ENCODE assay signal across 12 cellular contexts in the genomic region with DNA sequence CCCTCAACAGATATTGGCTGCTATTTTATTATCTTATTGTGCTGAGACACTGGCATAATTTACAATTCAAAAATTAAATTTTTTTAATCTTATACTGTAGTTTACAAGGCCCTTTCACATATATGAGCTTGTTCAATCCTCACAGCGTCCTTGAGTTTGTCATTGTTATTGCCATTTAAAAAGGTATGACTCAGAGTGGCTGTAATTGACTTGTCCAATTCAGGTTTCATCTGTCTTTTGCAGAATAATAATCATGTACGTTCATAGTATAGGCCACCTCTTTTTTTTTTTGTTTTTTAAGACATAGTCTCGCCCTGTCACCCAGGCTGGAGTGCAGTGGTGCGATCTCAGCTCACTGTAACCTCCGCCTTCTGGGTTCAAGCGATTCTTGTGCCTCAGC. TPM values are rescaled to one million over a fixed set of nuclear protein-coding genes. Genes with fewer than 3 reads are reported as not detected.
DNase-seq lines count a peak whose midpoint lies in the region; ATAC-seq lines count a peak whose summit lies in the region.
"Had no signal": no experiment of that assay in that cellular context is flagged by ENCODE, and none has a peak within 500 bp of the region (broad histone marks: within the 10 kb centered on the region; RNA-seq: fewer than 3 reads in every experiment).

No MANE protein-coding gene starts in this region.

- no peaks in the 10 kb centered on the region for H3K27me3 Mint-ChIP-seq in activated naive CD4-positive, alpha-beta T cell treated with anti-CD3 and anti-CD28 coated beads, Interleukin-2, amount 50 U/mL, for 24 hours
- no peaks in the 10 kb centered on the region for H3K27me3 Mint-ChIP-seq in T-helper 17 cell
- H3K27me3 Mint-ChIP-seq in stimulated activated memory B cell treated with anti-CD40 and anti-IgM and Interleukin-4, amounts not matched to agents 10 μg/mL and 1 μg/mL and 100 μg/mL, for 72 hours = no peaks in the 10 kb centered on the region

- no peak for ATAC-seq in T-helper 17 cell
- ATAC-seq in stimulated activated memory B cell treated with anti-CD40 and anti-IgM and Interleukin-4, amounts not matched to agents 10 μg/mL and 1 μg/mL and 100 μg/mL, for 72 hours = no peak
- ATAC-seq in HG03439 (IDR thresholded peaks at IDR 0.05; ENCODE audit: unreplicated experiment) = no peak

- intact Hi-C loops in head of caudate nucleus (cut with DNase I) = no loop called here

- peak overlapping the region; percentile 79 for H3K27ac Mint-ChIP-seq in activated naive CD4-positive, alpha-beta T cell treated with anti-CD3 and anti-CD28 coated beads, Interleukin-2, amount 50 U/mL, for 24 hours
- peak overlapping the region; percentile 89 for H3K27ac Mint-ChIP-seq in T-helper 17 cell
- H3K27ac Mint-ChIP-seq in stimulated activated memory B cell treated with anti-CD40 and anti-IgM and Interleukin-4, amounts not matched to agents 10 μg/mL and 1 μg/mL and 100 μg/mL, for 72 hours = peak overlapping the region; percentile 87

- DNase-seq in activated naive CD4-positive, alpha-beta T cell treated with anti-CD3 and anti-CD28 coated beads, Interleukin-2, amount 50 U/mL, for 16 hours = no peak
- no peak for DNase-seq in T-helper 17 cell
- peak; percentile 42 for DNase-seq in kidney tubule cell (ENCODE audit: low spot score)
- no peak for DNase-seq in head of caudate nucleus
- no peak for DNase-seq in dedifferentiated amniotic fluid mesenchymal stem cell (ENCODE audit: extremely low spot score)
- DNase-seq: midbrain; stimulated activated CD8-positive, alpha-beta memory T cell treated with anti-CD3 and anti-CD28 coated beads, Interleukin-4, amount 100 ng/mL, for 48 hours had no signal

- peak overlapping the region; percentile 58 for H3K4me3 Mint-ChIP-seq in activated naive CD4-positive, alpha-beta T cell treated with anti-CD3 and anti-CD28 coated beads, Interleukin-2, amount 50 U/mL, for 24 hours
- H3K4me3 Mint-ChIP-seq in T-helper 17 cell = peak overlapping the region; percentile 81
- no peak overlapping the region for H3K4me3 Mint-ChIP-seq in stimulated activated memory B cell treated with anti-CD40 and anti-IgM and Interleukin-4, amounts not matched to agents 10 μg/mL and 1 μg/mL and 100 μg/mL, for 72 hours

- H3K9me3 ChIP-seq in T-helper 17 cell (ENCODE audit: control insufficient read depth, low read length, poor library complexity, severe bottlenecking) = no peaks in the 10 kb centered on the region
- H3K9me3 ChIP-seq: vagina had no signal

- H3K9me3 Mint-ChIP-seq in activated naive CD4-positive, alpha-beta T cell treated with anti-CD3 and anti-CD28 coated beads, Interleukin-2, amount 50 U/mL, for 24 hours = no peaks in the 10 kb centered on the region
- no peaks in the 10 kb centered on the region for H3K9me3 Mint-ChIP-seq in stimulated activated memory B cell treated with anti-CD40 and anti-IgM and Interleukin-4, amounts not matched to agents 10 μg/mL and 1 μg/mL and 100 μg/mL, for 72 hours
- H3K9me3 Mint-ChIP-seq: IgD-negative memory B cell had no signal

- peaks cover 68% of the 10 kb centered on the region for H3K4me1 Mint-ChIP-seq in activated naive CD4-positive, alpha-beta T cell treated with anti-CD3 and anti-CD28 coated beads, Interleukin-2, amount 50 U/mL, for 24 hours
- peaks cover 26% of the 10 kb centered on the region for H3K4me1 Mint-ChIP-seq in T-helper 17 cell
- H3K4me1 Mint-ChIP-seq in stimulated activated memory B cell treated with anti-CD40 and anti-IgM and Interleukin-4, amounts not matched to agents 10 μg/mL and 1 μg/mL and 100 μg/mL, for 72 hours = peaks cover 66% of the 10 kb centered on the region

- H3K36me3 Mint-ChIP-seq in activated naive CD4-positive, alpha-beta T cell treated with anti-CD3 and anti-CD28 coated beads, Interleukin-2, amount 50 U/mL, for 24 hours = no peaks in the 10 kb centered on the region
- H3K36me3 Mint-ChIP-seq in T-helper 17 cell (ENCODE audit: low read depth) = no peaks in the 10 kb centered on the region
- no peaks in the 10 kb centered on the region for H3K36me3 Mint-ChIP-seq in stimulated activated memory B cell treated with anti-CD40 and anti-IgM and Interleukin-4, amounts not matched to agents 10 μg/mL and 1 μg/mL and 100 μg/mL, for 72 hours

RNA-seq across cellular contexts. Expression of gene PTPRJ, which starts 11.5 kb away (rescaled TPM):
- total RNA-seq in T-helper 17 cell = 10 to 100 TPM; 33.2 to 83.9 TPM
